Comparison of ENCODE assay signal across 1 cellular context in genomic region chr19:47130120-47130588, GRCh38.
TF ChIP-seq lines count a peak whose summit lies in the region.

No MANE protein-coding gene starts in this region.

TF ChIP-seq in HEK293, 187 proteins besides CTCF, POLR2A, EP300 and RAD21 (continued from another document):
- TF ChIP-seq, protein P1, sequence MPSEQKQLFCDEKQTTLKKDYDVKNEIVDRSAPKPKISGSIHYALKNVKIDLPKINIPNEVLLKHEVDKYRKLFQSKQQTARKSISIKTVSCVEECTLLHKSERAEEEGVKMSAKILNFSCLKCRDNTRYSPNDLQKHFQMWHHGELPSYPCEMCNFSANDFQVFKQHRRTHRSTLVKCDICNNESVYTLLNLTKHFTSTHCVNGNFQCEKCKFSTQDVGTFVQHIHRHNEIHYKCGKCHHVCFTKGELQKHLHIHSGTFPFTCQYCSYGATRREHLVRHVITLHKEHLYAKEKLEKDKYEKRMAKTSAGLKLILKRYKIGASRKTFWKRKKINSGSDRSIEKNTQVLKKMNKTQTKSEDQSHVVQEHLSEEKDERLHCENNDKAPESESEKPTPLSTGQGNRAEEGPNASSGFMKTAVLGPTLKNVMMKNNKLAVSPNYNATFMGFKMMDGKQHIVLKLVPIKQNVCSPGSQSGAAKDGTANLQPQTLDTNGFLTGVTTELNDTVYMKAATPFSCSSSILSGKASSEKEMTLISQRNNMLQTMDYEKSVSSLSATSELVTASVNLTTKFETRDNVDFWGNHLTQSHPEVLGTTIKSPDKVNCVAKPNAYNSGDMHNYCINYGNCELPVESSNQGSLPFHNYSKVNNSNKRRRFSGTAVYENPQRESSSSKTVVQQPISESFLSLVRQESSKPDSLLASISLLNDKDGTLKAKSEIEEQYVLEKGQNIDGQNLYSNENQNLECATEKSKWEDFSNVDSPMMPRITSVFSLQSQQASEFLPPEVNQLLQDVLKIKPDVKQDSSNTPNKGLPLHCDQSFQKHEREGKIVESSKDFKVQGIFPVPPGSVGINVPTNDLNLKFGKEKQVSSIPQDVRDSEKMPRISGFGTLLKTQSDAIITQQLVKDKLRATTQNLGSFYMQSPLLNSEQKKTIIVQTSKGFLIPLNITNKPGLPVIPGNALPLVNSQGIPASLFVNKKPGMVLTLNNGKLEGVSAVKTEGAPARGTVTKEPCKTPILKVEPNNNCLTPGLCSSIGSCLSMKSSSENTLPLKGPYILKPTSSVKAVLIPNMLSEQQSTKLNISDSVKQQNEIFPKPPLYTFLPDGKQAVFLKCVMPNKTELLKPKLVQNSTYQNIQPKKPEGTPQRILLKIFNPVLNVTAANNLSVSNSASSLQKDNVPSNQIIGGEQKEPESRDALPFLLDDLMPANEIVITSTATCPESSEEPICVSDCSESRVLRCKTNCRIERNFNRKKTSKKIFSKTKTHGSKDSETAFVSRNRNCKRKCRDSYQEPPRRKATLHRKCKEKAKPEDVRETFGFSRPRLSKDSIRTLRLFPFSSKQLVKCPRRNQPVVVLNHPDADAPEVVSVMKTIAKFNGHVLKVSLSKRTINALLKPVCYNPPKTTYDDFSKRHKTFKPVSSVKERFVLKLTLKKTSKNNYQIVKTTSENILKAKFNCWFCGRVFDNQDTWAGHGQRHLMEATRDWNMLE (tag by site-specific recombination; conservative IDR thresholded peaks at IDR 0.05; ENCODE audit: low read depth): peak; percentile 46; the same call in 1 of the 2 replicates
- TF ChIP-seq, protein P2, sequence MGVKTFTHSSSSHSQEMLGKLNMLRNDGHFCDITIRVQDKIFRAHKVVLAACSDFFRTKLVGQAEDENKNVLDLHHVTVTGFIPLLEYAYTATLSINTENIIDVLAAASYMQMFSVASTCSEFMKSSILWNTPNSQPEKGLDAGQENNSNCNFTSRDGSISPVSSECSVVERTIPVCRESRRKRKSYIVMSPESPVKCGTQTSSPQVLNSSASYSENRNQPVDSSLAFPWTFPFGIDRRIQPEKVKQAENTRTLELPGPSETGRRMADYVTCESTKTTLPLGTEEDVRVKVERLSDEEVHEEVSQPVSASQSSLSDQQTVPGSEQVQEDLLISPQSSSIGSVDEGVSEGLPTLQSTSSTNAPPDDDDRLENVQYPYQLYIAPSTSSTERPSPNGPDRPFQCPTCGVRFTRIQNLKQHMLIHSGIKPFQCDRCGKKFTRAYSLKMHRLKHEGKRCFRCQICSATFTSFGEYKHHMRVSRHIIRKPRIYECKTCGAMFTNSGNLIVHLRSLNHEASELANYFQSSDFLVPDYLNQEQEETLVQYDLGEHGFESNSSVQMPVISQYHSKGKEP (tag by site-specific recombination; IDR thresholded peaks at IDR 0.05): peak; percentile 64; the same call in 1 of the 2 replicates
- TF ChIP-seq ZNF521 (tag by site-specific recombination; IDR thresholded peaks at IDR 0.05) (no peak), HOXA7 (CRISPR knock-in tag; IDR thresholded peaks at IDR 0.05; ENCODE audit: borderline replicate concordance) (no peak), ZNF596 (tag by site-specific recombination; IDR thresholded peaks at IDR 0.05) (no peak), ZNF354C (tag by site-specific recombination; IDR thresholded peaks at IDR 0.05; ENCODE audit: borderline replicate concordance, low read depth) (no peak), ZNF785 (tag by site-specific recombination; IDR thresholded peaks at IDR 0.05) (0 out of 2 replicates have a peak, but pooled peaks have one; percentile 49), ZNF16 (tag by site-specific recombination; IDR thresholded peaks at IDR 0.05; ENCODE audit: low read depth) (0 out of 2 replicates have a peak, but pooled peaks have one; percentile 23), ZNF658 (tag by site-specific recombination; IDR thresholded peaks at IDR 0.05) (no peak), ZNF416 (tag by site-specific recombination; IDR thresholded peaks at IDR 0.05) (0 out of 2 replicates have a peak, but pooled peaks have one; percentile 35), ZNF530 (tag by site-specific recombination; IDR thresholded peaks at IDR 0.05; ENCODE audit: low read depth) (0 out of 2 replicates have a peak, but pooled peaks have one; percentile 20), ZNF660 (tag by site-specific recombination; IDR thresholded peaks at IDR 0.05) (no peak; the same call in 1 of the 2 replicates), ZNF169 (tag by site-specific recombination; IDR thresholded peaks at IDR 0.05) (no peak), HOXC10 (CRISPR knock-in tag; IDR thresholded peaks at IDR 0.05) (no peak), YY1 (tag by site-specific recombination; IDR thresholded peaks at IDR 0.05) (no peak), ZNF19 (tag by site-specific recombination; IDR thresholded peaks at IDR 0.05; ENCODE audit: low read depth) (no peak), ZNF121 (tag by site-specific recombination; IDR thresholded peaks at IDR 0.05) (no peak), ZNF747 (tag by site-specific recombination; IDR thresholded peaks at IDR 0.05) (no peak), ZNF266 (tag by site-specific recombination; IDR thresholded peaks at IDR 0.05; ENCODE audit: low read depth) (no peak), ZNF558 (tag by site-specific recombination; IDR thresholded peaks at IDR 0.05) (0 out of 2 replicates have a peak, but pooled peaks have one; percentile 18), KLF10 (tag by site-specific recombination; IDR thresholded peaks at IDR 0.05) (0 out of 2 replicates have a peak, but pooled peaks have one; percentile 15), ZBTB21 (tag by site-specific recombination; IDR thresholded peaks at IDR 0.05) (0 out of 2 replicates have a peak, but pooled peaks have one; percentile 16), ZFP3 (tag by site-specific recombination; IDR thresholded peaks at IDR 0.05; ENCODE audit: low read depth) (no peak), ZNF132 (tag by site-specific recombination; IDR thresholded peaks at IDR 0.05; ENCODE audit: borderline replicate concordance) (no peak), ZNF223 (tag by site-specific recombination; IDR thresholded peaks at IDR 0.05) (no peak), HOXD13 (CRISPR knock-in tag; IDR thresholded peaks at IDR 0.05; ENCODE audit: borderline replicate concordance) (no peak), GLI4 (tag by site-specific recombination; IDR thresholded peaks at IDR 0.05) (no peak), ZNF555 (tag by site-specific recombination; conservative IDR thresholded peaks at IDR 0.05) (no peak), ZSCAN4 (tag by site-specific recombination; IDR thresholded peaks at IDR 0.05) (no peak; the same call in 1 of the 2 replicates)
- TF ChIP-seq, protein P3, sequence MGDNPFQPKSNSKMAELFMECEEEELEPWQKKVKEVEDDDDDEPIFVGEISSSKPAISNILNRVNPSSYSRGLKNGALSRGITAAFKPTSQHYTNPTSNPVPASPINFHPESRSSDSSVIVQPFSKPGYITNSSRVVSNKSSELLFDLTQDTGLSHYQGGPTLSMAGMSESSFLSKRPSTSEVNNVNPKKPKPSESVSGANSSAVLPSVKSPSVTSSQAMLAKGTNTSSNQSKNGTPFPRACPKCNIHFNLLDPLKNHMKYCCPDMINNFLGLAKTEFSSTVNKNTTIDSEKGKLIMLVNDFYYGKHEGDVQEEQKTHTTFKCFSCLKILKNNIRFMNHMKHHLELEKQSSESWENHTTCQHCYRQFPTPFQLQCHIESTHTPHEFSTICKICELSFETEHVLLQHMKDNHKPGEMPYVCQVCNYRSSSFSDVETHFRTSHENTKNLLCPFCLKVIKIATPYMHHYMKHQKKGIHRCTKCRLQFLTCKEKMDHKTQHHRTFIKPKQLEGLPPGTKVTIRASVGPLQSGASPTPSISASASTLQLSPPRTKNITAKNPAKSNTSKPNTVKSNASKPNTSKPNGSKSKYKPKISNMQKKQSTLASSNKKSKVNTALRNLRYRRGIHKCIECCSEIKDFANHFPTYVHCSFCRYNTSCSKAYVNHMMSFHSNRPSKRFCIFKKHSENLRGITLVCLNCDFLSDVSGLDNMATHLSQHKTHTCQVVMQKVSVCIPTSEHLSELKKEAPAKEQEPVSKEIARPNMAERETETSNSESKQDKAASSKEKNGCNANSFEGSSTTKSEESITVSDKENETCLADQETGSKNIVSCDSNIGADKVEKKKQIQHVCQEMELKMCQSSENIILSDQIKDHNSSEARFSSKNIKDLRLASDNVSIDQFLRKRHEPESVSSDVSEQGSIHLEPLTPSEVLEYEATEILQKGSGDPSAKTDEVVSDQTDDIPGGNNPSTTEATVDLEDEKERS (tag by site-specific recombination; IDR thresholded peaks at IDR 0.05): peak; percentile 83
- TF ChIP-seq, protein P4, sequence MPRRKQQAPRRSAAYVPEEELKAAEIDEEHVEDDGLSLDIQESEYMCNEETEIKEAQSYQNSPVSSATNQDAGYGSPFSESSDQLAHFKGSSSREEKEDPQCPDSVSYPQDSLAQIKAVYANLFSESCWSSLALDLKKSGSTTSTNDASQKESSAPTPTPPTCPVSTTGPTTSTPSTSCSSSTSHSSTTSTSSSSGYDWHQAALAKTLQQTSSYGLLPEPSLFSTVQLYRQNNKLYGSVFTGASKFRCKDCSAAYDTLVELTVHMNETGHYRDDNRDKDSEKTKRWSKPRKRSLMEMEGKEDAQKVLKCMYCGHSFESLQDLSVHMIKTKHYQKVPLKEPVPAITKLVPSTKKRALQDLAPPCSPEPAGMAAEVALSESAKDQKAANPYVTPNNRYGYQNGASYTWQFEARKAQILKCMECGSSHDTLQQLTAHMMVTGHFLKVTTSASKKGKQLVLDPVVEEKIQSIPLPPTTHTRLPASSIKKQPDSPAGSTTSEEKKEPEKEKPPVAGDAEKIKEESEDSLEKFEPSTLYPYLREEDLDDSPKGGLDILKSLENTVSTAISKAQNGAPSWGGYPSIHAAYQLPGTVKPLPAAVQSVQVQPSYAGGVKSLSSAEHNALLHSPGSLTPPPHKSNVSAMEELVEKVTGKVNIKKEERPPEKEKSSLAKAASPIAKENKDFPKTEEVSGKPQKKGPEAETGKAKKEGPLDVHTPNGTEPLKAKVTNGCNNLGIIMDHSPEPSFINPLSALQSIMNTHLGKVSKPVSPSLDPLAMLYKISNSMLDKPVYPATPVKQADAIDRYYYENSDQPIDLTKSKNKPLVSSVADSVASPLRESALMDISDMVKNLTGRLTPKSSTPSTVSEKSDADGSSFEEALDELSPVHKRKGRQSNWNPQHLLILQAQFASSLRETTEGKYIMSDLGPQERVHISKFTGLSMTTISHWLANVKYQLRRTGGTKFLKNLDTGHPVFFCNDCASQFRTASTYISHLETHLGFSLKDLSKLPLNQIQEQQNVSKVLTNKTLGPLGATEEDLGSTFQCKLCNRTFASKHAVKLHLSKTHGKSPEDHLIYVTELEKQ (tag by site-specific recombination; IDR thresholded peaks at IDR 0.05; ENCODE audit: borderline replicate concordance): no peak
- TF ChIP-seq, protein P5, sequence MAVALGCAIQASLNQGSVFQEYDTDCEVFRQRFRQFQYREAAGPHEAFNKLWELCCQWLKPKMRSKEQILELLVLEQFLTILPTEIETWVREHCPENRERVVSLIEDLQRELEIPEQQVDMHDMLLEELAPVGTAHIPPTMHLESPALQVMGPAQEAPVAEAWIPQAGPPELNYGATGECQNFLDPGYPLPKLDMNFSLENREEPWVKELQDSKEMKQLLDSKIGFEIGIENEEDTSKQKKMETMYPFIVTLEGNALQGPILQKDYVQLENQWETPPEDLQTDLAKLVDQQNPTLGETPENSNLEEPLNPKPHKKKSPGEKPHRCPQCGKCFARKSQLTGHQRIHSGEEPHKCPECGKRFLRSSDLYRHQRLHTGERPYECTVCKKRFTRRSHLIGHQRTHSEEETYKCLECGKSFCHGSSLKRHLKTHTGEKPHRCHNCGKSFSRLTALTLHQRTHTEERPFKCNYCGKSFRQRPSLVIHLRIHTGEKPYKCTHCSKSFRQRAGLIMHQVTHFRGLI (tag by site-specific recombination; IDR thresholded peaks at IDR 0.05): peak; percentile 44; the same call in 1 of the 2 replicates
